ENCODE assay signal across 14 cellular contexts in the genomic region with DNA sequence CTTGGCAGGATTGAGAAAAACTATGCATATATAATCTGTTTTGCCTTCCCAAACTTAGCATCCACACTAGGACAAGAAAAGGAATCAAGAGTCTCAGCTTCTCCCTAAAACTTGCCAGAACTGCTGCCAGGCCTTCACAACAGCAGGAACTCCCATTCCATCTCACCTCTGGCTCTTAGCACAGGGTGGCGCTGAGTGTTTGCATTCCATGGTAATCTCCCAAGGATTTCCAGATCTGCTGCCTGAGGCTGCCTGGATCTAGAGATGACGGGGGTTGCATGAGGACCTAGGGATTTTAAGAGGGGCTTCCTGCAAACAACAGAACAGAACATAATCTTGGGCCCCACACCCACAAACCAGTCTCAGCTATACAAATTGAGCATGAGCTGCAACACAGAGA.
"Had no signal": no experiment of that assay in that cellular context is flagged by ENCODE, and none has a peak within 500 bp of the region (broad histone marks: within the 10 kb centered on the region; RNA-seq: fewer than 3 reads in every experiment).

No MANE protein-coding gene starts in this region.

- H3K27ac ChIP-seq: lower lobe of right lung, prostate gland, right lobe of liver had no signal

- H3K9me3 ChIP-seq: prostate gland, right lobe of liver had no signal

- H3K4me2 ChIP-seq: smooth muscle cell had no signal

- H3K27me3 Mint-ChIP-seq: activated CD4-positive, alpha-beta memory T cell treated with anti-CD3 and anti-CD28 coated beads for 36 hours; activated CD8-positive, alpha-beta memory T cell treated with anti-CD3 and anti-CD28 coated beads, Interleukin-2, amount 10 ng/mL, durations not matched to agents 7 days and 5 days had no signal

- H3K4me3 Mint-ChIP-seq: activated CD4-positive, alpha-beta memory T cell treated with anti-CD3 and anti-CD28 coated beads for 36 hours; activated CD4-positive, alpha-beta T cell treated with anti-CD3 and anti-CD28 coated beads for 36 hours; activated CD8-positive, alpha-beta memory T cell treated with anti-CD3 and anti-CD28 coated beads, Interleukin-2, amount 10 ng/mL, durations not matched to agents 7 days and 5 days; mesothelial cell of epicardium had no signal

- ATAC-seq: activated CD4-positive, alpha-beta T cell treated with anti-CD3 and anti-CD28 coated beads for 36 hours; activated CD8-positive, alpha-beta memory T cell treated with anti-CD3 and anti-CD28 coated beads, Interleukin-2, amount 10 ng/mL, durations not matched to agents 7 days and 5 days; lower lobe of right lung; stimulated activated naive CD8-positive, alpha-beta T cell treated with anti-CD3 and anti-CD28 coated beads, Interleukin-15, Interleukin-2, amounts not matched to agents 100 U/mL and 50 U/mL, for 24 hours had no signal

- H3K4me1 Mint-ChIP-seq: activated CD4-positive, alpha-beta T cell treated with anti-CD3 and anti-CD28 coated beads for 36 hours; activated CD8-positive, alpha-beta memory T cell treated with anti-CD3 and anti-CD28 coated beads, Interleukin-2, amount 10 ng/mL, durations not matched to agents 7 days and 5 days; mesothelial cell of epicardium had no signal

- H3K36me3 Mint-ChIP-seq: activated CD4-positive, alpha-beta memory T cell treated with anti-CD3 and anti-CD28 coated beads for 36 hours; activated CD8-positive, alpha-beta memory T cell treated with anti-CD3 and anti-CD28 coated beads, Interleukin-2, amount 10 ng/mL, durations not matched to agents 7 days and 5 days; mesothelial cell of epicardium had no signal

- H3K36me3 ChIP-seq: lower lobe of right lung, prostate gland, right lobe of liver had no signal

- FAIRE-seq: astrocyte had no signal

- H3K4me1 ChIP-seq: lower lobe of right lung, prostate gland, right lobe of liver had no signal

- H3K27me3 ChIP-seq: right lobe of liver had no signal

- H3K4me3 ChIP-seq: lower lobe of right lung, prostate gland, right lobe of liver, smooth muscle cell had no signal

- H3K27ac Mint-ChIP-seq: activated CD4-positive, alpha-beta memory T cell treated with anti-CD3 and anti-CD28 coated beads for 36 hours; activated CD4-positive, alpha-beta T cell treated with anti-CD3 and anti-CD28 coated beads for 36 hours; activated CD8-positive, alpha-beta memory T cell treated with anti-CD3 and anti-CD28 coated beads, Interleukin-2, amount 10 ng/mL, durations not matched to agents 7 days and 5 days; mesothelial cell of epicardium had no signal

- DNase-seq: activated CD4-positive, alpha-beta memory T cell treated with anti-CD3 and anti-CD28 coated beads for 36 hours; activated CD4-positive, alpha-beta T cell treated with anti-CD3 and anti-CD28 coated beads for 36 hours; activated CD8-positive, alpha-beta memory T cell treated with anti-CD3 and anti-CD28 coated beads, Interleukin-2, amount 10 ng/mL, durations not matched to agents 7 days and 5 days; activated effector memory CD4-positive, alpha-beta T cell treated with Interleukin-2 at 50 U/mL for 16 hours; activated naive CD4-positive, alpha-beta T cell treated with anti-CD3 and anti-CD28 coated beads, Interleukin-2, amount 50 U/mL, for 16 hours; activated T-cell treated with anti-CD3 and anti-CD28 coated beads, Interleukin-2, amount 50 U/mL, for 1 hour; erythroblast; lower lobe of right lung; right lobe of liver; stimulated activated naive CD8-positive, alpha-beta T cell treated with anti-CD3 and anti-CD28 coated beads, Interleukin-15, Interleukin-2, amounts not matched to agents 100 U/mL and 50 U/mL, for 24 hours had no signal
